In the genomic region with DNA sequence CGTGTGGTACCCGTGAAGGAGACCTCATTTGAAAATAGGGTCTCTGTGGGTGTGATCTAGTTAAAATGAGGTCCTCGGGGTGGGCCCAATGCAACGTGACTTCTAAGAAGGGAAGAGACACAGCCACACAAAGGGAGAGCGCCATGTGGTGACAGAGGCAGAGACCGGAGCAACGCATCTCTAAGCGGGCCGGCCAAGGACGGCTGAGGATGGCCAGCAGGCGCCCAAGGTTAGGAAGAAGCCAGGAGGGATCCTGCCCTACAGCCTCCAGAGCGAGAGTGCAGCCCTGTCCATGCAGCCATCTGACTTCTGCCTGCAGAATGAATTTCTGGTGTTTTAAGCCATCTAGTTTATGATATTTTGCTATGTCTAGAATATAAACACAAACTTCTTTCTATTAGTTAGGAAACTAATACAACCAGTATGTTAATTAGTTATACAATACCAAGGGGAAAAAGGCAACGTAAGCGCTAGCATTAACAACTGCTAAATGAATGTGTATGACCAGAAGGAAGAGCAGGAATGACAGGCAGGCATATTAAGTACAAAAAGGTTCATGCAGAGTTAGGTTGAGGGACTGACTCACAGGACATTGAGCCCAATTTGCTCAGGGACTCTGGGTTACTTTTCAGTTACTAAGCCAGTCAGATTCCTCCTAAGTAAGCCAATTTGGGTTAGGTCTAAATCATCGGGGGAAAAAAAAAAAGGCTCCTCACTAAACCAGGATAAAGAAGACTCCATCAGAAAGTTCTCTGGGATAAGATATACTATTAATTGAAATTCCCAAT, we compare ENCODE assay signal across 32 cellular contexts.
"Had no signal": no experiment of that assay in that cellular context is flagged by ENCODE, and none has a peak within 500 bp of the region (broad histone marks: within the 10 kb centered on the region; RNA-seq: fewer than 3 reads in every experiment).

No MANE protein-coding gene starts in this region.

- H3K9me3 ChIP-seq: heart left ventricle, left lung, pancreas, prostate gland, stomach, thyroid gland, upper lobe of right lung had no signal

- H3K4me3 Mint-ChIP-seq: activated CD8-positive, alpha-beta T cell treated with anti-CD3 and anti-CD28 coated beads for 36 hours; activated naive CD8-positive, alpha-beta T cell; stimulated activated memory B cell treated with anti-CD40 and anti-IgM and Interleukin-4, amounts not matched to agents 10 μg/mL and 1 μg/mL and 100 μg/mL, for 72 hours; T-helper 1 cell treated with Interleukin-12 subunit alpha and Interleukin-12 subunit beta and Interleukin-4 antibody, amounts not matched to agents 30 μg/mL and 1 μg/mL, for 36 hours had no signal

- H3K27me3 ChIP-seq: cardiac muscle cell, heart left ventricle, left lung, pancreas, stomach, thyroid gland, upper lobe of right lung had no signal

- H3K9me3 Mint-ChIP-seq: activated CD8-positive, alpha-beta T cell treated with anti-CD3 and anti-CD28 coated beads for 36 hours; activated T-helper 2 cell treated with anti-CD3 and anti-CD28 coated beads, Interferon-gamma antibody, Interleukin-2, Interleukin-4, amounts not matched to agents 10 μg/mL and 5 μg/mL and 100 μg/mL, durations not matched to agents 14 hours and 24 hours and 36 hours; brain; naive B cell; stimulated activated memory B cell treated with anti-CD40 and anti-IgM and Interleukin-4, amounts not matched to agents 10 μg/mL and 1 μg/mL and 100 μg/mL, for 72 hours; T-helper 1 cell treated with Interleukin-12 subunit alpha and Interleukin-12 subunit beta and Interleukin-4 antibody, amounts not matched to agents 30 μg/mL and 1 μg/mL, for 36 hours had no signal

- H3K4me3 ChIP-seq: cardiac muscle cell, heart left ventricle, left lung, lung, pancreas, prostate gland, smooth muscle cell, stomach, thyroid gland, upper lobe of right lung had no signal

- ATAC-seq: activated CD8-positive, alpha-beta T cell treated with anti-CD3 and anti-CD28 coated beads for 36 hours; heart left ventricle; left lung; pancreas; sciatic nerve; stimulated activated memory B cell treated with anti-CD40 and anti-IgM and Interleukin-4, amounts not matched to agents 10 μg/mL and 1 μg/mL and 100 μg/mL, for 72 hours; upper lobe of right lung had no signal

- H3K4me1 ChIP-seq: prostate gland had no signal

- H3K4me2 ChIP-seq: smooth muscle cell had no signal

- H3K27ac Mint-ChIP-seq: activated CD8-positive, alpha-beta T cell treated with anti-CD3 and anti-CD28 coated beads for 36 hours; activated naive CD8-positive, alpha-beta T cell; activated T-helper 2 cell treated with anti-CD3 and anti-CD28 coated beads, Interferon-gamma antibody, Interleukin-2, Interleukin-4, amounts not matched to agents 10 μg/mL and 5 μg/mL and 100 μg/mL, durations not matched to agents 14 hours and 24 hours and 36 hours; stimulated activated memory B cell treated with anti-CD40 and anti-IgM and Interleukin-4, amounts not matched to agents 10 μg/mL and 1 μg/mL and 100 μg/mL, for 72 hours; T-helper 1 cell treated with Interleukin-12 subunit alpha and Interleukin-12 subunit beta and Interleukin-4 antibody, amounts not matched to agents 30 μg/mL and 1 μg/mL, for 36 hours had no signal

- FAIRE-seq: endothelial cell of umbilical vein, pancreas had no signal

- H3K27me3 Mint-ChIP-seq: activated CD8-positive, alpha-beta T cell treated with anti-CD3 and anti-CD28 coated beads for 36 hours; activated naive CD8-positive, alpha-beta T cell; naive B cell; stimulated activated memory B cell treated with anti-CD40 and anti-IgM and Interleukin-4, amounts not matched to agents 10 μg/mL and 1 μg/mL and 100 μg/mL, for 72 hours had no signal

- H3K27ac ChIP-seq: cardiac muscle cell, heart left ventricle, left lung, pancreas, prostate gland, stomach, thyroid gland, upper lobe of right lung had no signal

- DNase-seq: activated CD4-positive, alpha-beta T cell treated with anti-CD3 and anti-CD28 coated beads, Interleukin-2, amount 50 U/mL, for 1 hour; activated CD4-positive, CD25-positive, alpha-beta regulatory T cell treated with anti-CD3 and anti-CD28 coated beads, Interleukin-2, amount 50 U/mL, for 72 hours; activated CD8-positive, alpha-beta T cell treated with anti-CD3 and anti-CD28 coated beads for 36 hours; activated T-cell treated with anti-CD3 and anti-CD28 coated beads, Interleukin-2, amount 50 U/mL, for 48 hours; aorta; cortex of kidney; heart left ventricle; kidney glomerular epithelial cell; left lung; naive B cell; nucleus accumbens; retina; stimulated activated CD4-positive, alpha-beta T cell treated with anti-CD3 and anti-CD28 coated beads, Interleukin-1b, Interleukin-23, amount 100 ng/mL, for 48 hours; stimulated activated CD4-positive, alpha-beta T cell treated with anti-CD3 and anti-CD28 coated beads, Interleukin-4, amount 100 ng/mL, for 4 hours; stimulated activated CD8-positive, alpha-beta memory T cell treated with anti-CD3 and anti-CD28 coated beads, Interleukin-4, amount 100 ng/mL, for 48 hours; stomach; SW 1271; T1000; thyroid gland; upper lobe of right lung had no signal
